ENCODE assay signal across 5 cellular contexts in the genomic region with DNA sequence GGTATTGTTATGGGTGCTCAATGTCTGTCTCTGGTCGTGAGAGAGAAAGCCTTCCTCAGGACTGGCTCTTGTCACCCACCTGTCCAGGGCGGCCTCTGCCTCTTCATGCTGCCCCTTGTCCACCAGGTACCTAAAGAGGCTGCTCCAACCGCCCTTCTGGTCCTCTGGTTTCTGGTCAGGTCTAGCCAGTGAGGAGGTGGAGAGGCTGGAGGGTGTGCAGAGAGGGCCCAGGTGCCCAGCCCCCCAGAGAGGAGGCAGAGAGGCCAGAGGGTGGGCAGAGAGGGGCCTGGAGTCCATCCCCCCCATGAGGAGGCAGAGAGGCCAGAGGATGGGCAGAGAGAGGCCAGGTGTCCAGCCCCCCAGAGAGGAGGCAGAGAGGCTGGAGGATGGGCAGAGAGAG.
"Had no signal": no experiment of that assay in that cellular context is flagged by ENCODE, and none has a peak within 500 bp of the region (broad histone marks: within the 10 kb centered on the region; RNA-seq: fewer than 3 reads in every experiment).

No MANE protein-coding gene starts in this region.

- H3K4me3 Mint-ChIP-seq: GM23338, H9 had no signal

- DNase-seq: H9, HCEC 1CT, IMR-90 had no signal

- H3K9me3 Mint-ChIP-seq: GM23338, H9 had no signal

- ATAC-seq: GM23338, K562 had no signal

- H3K4me1 Mint-ChIP-seq: GM23338 had no signal

- H3K4me3 ChIP-seq: GM23338, K562 had no signal

- H3K27ac Mint-ChIP-seq: GM23338, H9 had no signal
